Comparison of ENCODE assay signal across 12 cellular contexts in the genomic region with DNA sequence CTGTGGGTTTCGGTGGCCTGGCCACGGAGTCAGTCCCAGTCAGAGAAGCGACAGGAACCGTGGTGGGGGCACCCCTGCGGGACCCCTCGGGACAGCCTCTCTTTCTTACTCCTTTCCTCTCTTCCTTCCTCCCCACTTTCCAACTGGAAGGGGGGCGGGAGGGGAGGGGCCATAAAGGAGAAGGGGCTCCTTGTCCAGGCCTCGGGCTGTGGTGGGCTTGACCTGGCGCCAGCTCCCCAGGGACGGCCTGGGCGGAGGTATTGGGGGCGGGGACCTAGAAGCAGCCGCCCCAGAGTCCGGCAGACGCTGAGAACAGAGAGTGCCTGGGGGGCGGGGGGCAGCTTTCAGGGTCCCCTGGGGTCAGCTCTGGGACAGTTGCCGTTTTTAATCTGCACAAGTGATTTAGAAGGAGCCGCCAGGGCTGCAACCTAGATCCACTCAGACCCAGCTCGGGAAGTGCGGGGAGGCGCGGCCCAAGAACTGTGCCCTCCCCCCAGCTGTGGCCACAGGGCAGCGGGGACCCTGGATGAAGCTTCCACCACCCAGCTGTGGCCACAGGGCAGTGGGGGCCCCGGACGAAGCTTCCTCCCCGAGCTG. TPM values are rescaled to one million over a fixed set of nuclear protein-coding genes. Genes with fewer than 3 reads are reported as not detected.
DNase-seq lines count a peak whose midpoint lies in the region; ATAC-seq and TF ChIP-seq lines count a peak whose summit lies in the region.
"Had no signal": no experiment of that assay in that cellular context is flagged by ENCODE, and none has a peak within 500 bp of the region (broad histone marks: within the 10 kb centered on the region; RNA-seq: fewer than 3 reads in every experiment).

No MANE protein-coding gene starts in this region.

- H3K4me2 ChIP-seq in BLaER1: peak overlapping the region; percentile 97

- no peak for ATAC-seq in HG03469 (IDR thresholded peaks at IDR 0.05; ENCODE audit: unreplicated experiment)

- H3K9ac ChIP-seq in BLaER1 (peak overlapping the region; percentile 71), adipocyte (ENCODE audit: low read length) (peak overlapping the region; percentile 39)

- H3K36me3 ChIP-seq in BLaER1: no peaks in the 10 kb centered on the region
- H3K36me3 ChIP-seq in adipocyte (ENCODE audit: control insufficient read depth, insufficient read depth, low read length, severe bottlenecking): no peaks in the 10 kb centered on the region
- no peaks in the 10 kb centered on the region for H3K36me3 ChIP-seq in left ventricle myocardium inferior
- H3K36me3 ChIP-seq: HAP-1 had no signal

- no peaks in the 10 kb centered on the region for H4K20me1 ChIP-seq in BLaER1

- peak overlapping the region; percentile 81 for H3K27ac ChIP-seq in BLaER1
- H3K27ac ChIP-seq in left ventricle myocardium inferior (replicated peaks): peak overlapping the region; percentile 96
- H3K27ac ChIP-seq: C4-2B had no signal

- no peak for TF ChIP-seq POLR2A in erythroblast (IDR thresholded peaks at IDR 0.05; ENCODE audit: low read length)

- peak overlapping the region; percentile 49 for H3K4me3 ChIP-seq in BLaER1
- H3K4me3 ChIP-seq in adipocyte (ENCODE audit: low read length): no peak overlapping the region
- peak overlapping the region; percentile 50 for H3K4me3 ChIP-seq in left ventricle myocardium inferior
- H3K4me3 ChIP-seq: HAP-1 had no signal

- no peak for TF ChIP-seq CTCF in left ventricle myocardium inferior (IDR thresholded peaks at IDR 0.05; ENCODE audit: borderline replicate concordance)

- DNase-seq in adipocyte (ENCODE audit: low read depth): peak; percentile 10
- DNase-seq in left ventricle myocardium inferior: peak; percentile 81
- DNase-seq in posterior vena cava (ENCODE audit: low spot score): peak; percentile 76
- no peak for DNase-seq in erythroblast (lab: John Stamatoyannopoulos, UW)
- DNase-seq in SIG-M5 treated with dmso at 0.1 percent for 504 hours (lab: John Stamatoyannopoulos, UW; ENCODE audit: unreplicated experiment): no peak
- no peak for DNase-seq in midbrain (lab: John Stamatoyannopoulos, UW)
- DNase-seq: NCI-H69 had no signal

- intact Hi-C loops in left ventricle myocardium inferior (cut with micrococcal nuclease): no loop called here
- intact Hi-C loops in posterior vena cava (cut with DNase I): no loop called here

- H3K4me1 ChIP-seq in BLaER1 (peaks cover 77% of the 10 kb centered on the region), adipocyte (ENCODE audit: control insufficient read depth, insufficient read depth, low read length) (peaks cover 14% of the 10 kb centered on the region), left ventricle myocardium inferior (peaks cover 74% of the 10 kb centered on the region)
- H3K4me1 ChIP-seq: HAP-1 had no signal

- H3K9me3 ChIP-seq in BLaER1 (0 out of 2 replicates have a peak, but pooled peaks cover 2% of the 10 kb centered on the region), adipocyte (ENCODE audit: control insufficient read depth, low read length) (no peaks in the 10 kb centered on the region), left ventricle myocardium inferior (replicated peaks) (no peaks in the 10 kb centered on the region)
- H3K9me3 ChIP-seq: HAP-1 had no signal

- no peaks in the 10 kb centered on the region for H3K27me3 ChIP-seq in BLaER1
- no peaks in the 10 kb centered on the region for H3K27me3 ChIP-seq in adipocyte (replicated peaks; ENCODE audit: control insufficient read depth, insufficient read depth, low read length)
- H3K27me3 ChIP-seq in left ventricle myocardium inferior (ENCODE audit: low read depth): no peaks in the 10 kb centered on the region

RNA-seq across cellular contexts. Expression of gene ABHD16B, which starts 6.4 kb away (rescaled TPM):
- not detected for total RNA-seq in left ventricle myocardium inferior
- not detected for total RNA-seq in posterior vena cava
- total RNA-seq: HT-29 had no signal

RNA-seq across cellular contexts. Expression of gene TPD52L2, which starts 10.2 kb away (rescaled TPM):
- total RNA-seq in left ventricle myocardium inferior: 72.0 TPM
- 100 to 1,000 TPM; 113 to 132 TPM for total RNA-seq in posterior vena cava

RNA-seq across cellular contexts. Expression of gene ZBTB46, which starts 23.8 kb away (rescaled TPM):
- total RNA-seq in left ventricle myocardium inferior (13.6 TPM), posterior vena cava (10 to 100 TPM in 1 of 2 donors, 1 to 10 TPM in 1; 6.8 to 11.9 TPM)

RNA-seq across cellular contexts. Expression of gene DNAJC5, which starts 40.1 kb away (rescaled TPM):
- total RNA-seq in left ventricle myocardium inferior (42.8 TPM), posterior vena cava (10 to 100 TPM; 31.1 to 31.7 TPM)

Comparison
In these comparisons a context has a peak if more than half of its experiments do, and no peak if none do; other contexts are left out.
1. DNase-seq: peak in adipocyte (single experiment), left ventricle myocardium inferior (single experiment) and posterior vena cava (single experiment); none in erythroblast (0 of 2), SIG-M5 treated with dmso at 0.1 percent for 504 hours (single experiment) and midbrain (single experiment).